Comparison of ENCODE assay signal across 2 cellular contexts in genomic region chr11:17791144-17791543, GRCh38.
TF ChIP-seq lines count a peak whose summit lies in the region.

No MANE protein-coding gene starts in this region.

TF ChIP-seq in IMR-90, 13 proteins besides CTCF, POLR2A, EP300 and RAD21 (continued from another document):
- TF ChIP-seq NFE2L2 (IDR thresholded peaks at IDR 0.05; ENCODE audit: low read depth, low read length), result no peak
- no peak for TF ChIP-seq MAZ (IDR thresholded peaks at IDR 0.05; ENCODE audit: borderline replicate concordance, low read depth, low read length)
- no peak for TF ChIP-seq USF2 (IDR thresholded peaks at IDR 0.05; ENCODE audit: low read depth, low read length)
- TF ChIP-seq SMC3 (IDR thresholded peaks at IDR 0.05; ENCODE audit: low read depth, low read length), result no peak
- TF ChIP-seq FOS (IDR thresholded peaks at IDR 0.05; ENCODE audit: low read depth, low read length), result no peak
- TF ChIP-seq MAFK (IDR thresholded peaks at IDR 0.05; ENCODE audit: low read depth, low read length), result no peak
- TF ChIP-seq ELK1 (IDR thresholded peaks at IDR 0.05; ENCODE audit: borderline replicate concordance, low read depth, low read length), result no peak
- TF ChIP-seq BHLHE40 (IDR thresholded peaks at IDR 0.05; ENCODE audit: low read depth, low read length), result no peak
- TF ChIP-seq RFX5 (IDR thresholded peaks at IDR 0.05; ENCODE audit: low read depth, low read length), result no peak
- no peak for TF ChIP-seq CEBPB (IDR thresholded peaks at IDR 0.05; ENCODE audit: low read depth, low read length)
- TF ChIP-seq CHD1 (IDR thresholded peaks at IDR 0.05; ENCODE audit: low read depth, low read length), result no peak
TF ChIP-seq in IMR-90: peak in this region for 0.

TF ChIP-seq in WTC11, 78 proteins besides CTCF, POLR2A, EP300 and RAD21:
- no peak for TF ChIP-seq ZBTB43 (CRISPR knock-in tag; IDR thresholded peaks at IDR 0.05)
- TF ChIP-seq MAX (CRISPR knock-in tag; IDR thresholded peaks at IDR 0.05), result no peak
- TF ChIP-seq TCF7 (CRISPR knock-in tag; IDR thresholded peaks at IDR 0.05; ENCODE audit: low read depth), result no peak
- TF ChIP-seq ERG (CRISPR knock-in tag; IDR thresholded peaks at IDR 0.05), result no peak
- no peak for TF ChIP-seq ZNF532 (CRISPR knock-in tag; IDR thresholded peaks at IDR 0.05; ENCODE audit: borderline replicate concordance)
- no peak for TF ChIP-seq ARID4B (CRISPR knock-in tag; IDR thresholded peaks at IDR 0.05; ENCODE audit: borderline replicate concordance)
- TF ChIP-seq E2F1 (CRISPR knock-in tag; IDR thresholded peaks at IDR 0.05), result no peak
- TF ChIP-seq E2F5 (CRISPR knock-in tag; IDR thresholded peaks at IDR 0.05), result no peak
